Comparison of ENCODE assay signal across 8 cellular contexts in the genomic region with DNA sequence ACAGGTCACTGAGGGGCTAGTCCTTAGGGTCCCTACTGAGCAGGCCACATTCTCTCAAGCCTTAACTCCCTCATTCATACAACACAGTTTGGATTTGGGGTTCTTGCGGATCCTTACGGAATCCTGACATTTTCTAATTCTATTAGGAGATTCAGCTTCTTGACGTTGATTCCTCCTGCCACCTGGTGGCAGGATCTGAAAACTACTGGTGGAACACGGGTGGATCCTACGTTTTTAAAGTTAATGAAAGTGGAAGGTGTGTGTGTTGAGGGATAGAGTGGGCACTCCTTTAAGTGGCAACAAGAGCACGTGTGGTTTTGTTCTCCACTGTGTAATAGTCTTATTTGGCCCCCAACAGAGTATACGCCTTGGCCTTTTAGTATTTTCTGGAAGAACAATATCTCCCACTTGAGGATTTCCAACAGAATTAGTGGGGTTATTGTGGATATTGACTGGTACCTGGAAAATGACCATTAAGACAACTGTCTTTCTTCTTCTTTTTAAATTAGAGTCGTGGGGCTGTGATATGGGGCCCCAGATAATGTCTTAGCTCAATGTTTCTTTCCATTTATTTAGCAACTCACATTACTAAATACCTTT. TPM values are rescaled to one million over a fixed set of nuclear protein-coding genes. Genes with fewer than 3 reads are reported as not detected.
DNase-seq lines count a peak whose midpoint lies in the region; ATAC-seq and TF ChIP-seq lines count a peak whose summit lies in the region.

No MANE protein-coding gene starts in this region.

- peak; percentile 40 to 58 for DNase-seq in AML-193 (lab: John Stamatoyannopoulos, UW)
- DNase-seq in NB4 (ENCODE audit: low read depth) = peak; percentile 58
- peak; percentile 32 for DNase-seq in T-helper 9 cell
- DNase-seq in inferior parietal cortex (ENCODE audit: extremely low spot score) = peak; percentile 79
- peak; percentile 10 to 47 for DNase-seq in stimulated activated CD4-positive, alpha-beta T cell treated with anti-CD3 and anti-CD28 coated beads, Interleukin-15, amount 100 ng/mL, for 48 hours (ENCODE audit: low read depth in 2 of 2)

- no peak overlapping the region for H3K4me3 ChIP-seq in NB4 (ENCODE audit: low read depth, low read length)

- ATAC-seq in GM19351 (IDR thresholded peaks at IDR 0.05; ENCODE audit: unreplicated experiment) (peak; percentile 73), HG03442 (IDR thresholded peaks at IDR 0.05; ENCODE audit: unreplicated experiment) (no peak)

- no peaks in the 10 kb centered on the region for H3K36me3 Mint-ChIP-seq in brain

- peaks cover 28% of the 10 kb centered on the region for H3K4me1 Mint-ChIP-seq in brain

- no peak for TF ChIP-seq POLR2A in NB4 (IDR thresholded peaks at IDR 0.05; ENCODE audit: extremely low read depth, insufficient read length)

- H3K9me3 Mint-ChIP-seq in brain = peaks cover 0 to 3% (median 0%) of the 10 kb centered on the region in 5 experiments

- peak overlapping the region in 3 of 5 experiments; percentile 2 to 75 (median 67) for H3K27ac Mint-ChIP-seq in brain

- peaks cover 2% of the 10 kb centered on the region for H3K27me3 Mint-ChIP-seq in brain

- H3K4me3 Mint-ChIP-seq in brain = no peak overlapping the region

- peak; percentile 71 for TF ChIP-seq CTCF in NB4 (IDR thresholded peaks at IDR 0.05; ENCODE audit: low read depth, low read length)
- peak; percentile 87 to 89 for TF ChIP-seq CTCF in brain (conservative IDR thresholded peaks at IDR 0.05)

RNA-seq across cellular contexts. Expression of a gene that starts 25.2 kb away (rescaled TPM):
- polyA plus RNA-seq in brain (ENCODE audit: insufficient read depth, low read depth, low replicate concordance) = not detected

Comparison
In these comparisons a context has a peak if more than half of its experiments do, and no peak if none do; other contexts are left out.
1. DNase-seq: peak in every context shown above with its lines; median percentile 79 in inferior parietal cortex; 58 in NB4; 49 in AML-193; 32 in T-helper 9 cell; 28 in stimulated activated CD4-positive, alpha-beta T cell treated with anti-CD3 and anti-CD28 coated beads, Interleukin-15, amount 100 ng/mL, for 48 hours.